In the genomic region with DNA sequence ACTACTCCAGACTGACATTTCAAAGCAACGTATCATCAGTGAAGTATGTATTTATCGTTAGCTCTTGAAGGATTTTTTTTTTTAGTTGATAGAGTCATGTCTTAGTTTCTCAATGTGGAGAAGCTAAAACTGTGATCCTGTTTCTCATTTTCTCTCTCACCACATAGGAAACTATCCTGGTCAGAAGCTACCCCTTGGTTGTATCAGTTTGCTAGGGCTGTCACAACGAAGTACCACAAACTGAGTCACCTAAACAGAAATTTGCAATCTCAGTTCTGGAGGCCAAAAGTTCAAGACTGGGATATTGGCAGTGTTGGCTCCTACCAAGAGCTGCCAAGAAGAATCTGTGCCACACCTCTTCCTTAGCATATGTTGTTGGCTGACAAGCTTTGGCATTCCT, we compare ENCODE assay signal across 1 cellular context.
TF ChIP-seq lines count a peak whose summit lies in the region.

No MANE protein-coding gene starts in this region.

TF ChIP-seq in GM12878, 131 proteins besides CTCF, POLR2A, EP300 and RAD21 (continued from another document):
- TF ChIP-seq, protein P1, sequence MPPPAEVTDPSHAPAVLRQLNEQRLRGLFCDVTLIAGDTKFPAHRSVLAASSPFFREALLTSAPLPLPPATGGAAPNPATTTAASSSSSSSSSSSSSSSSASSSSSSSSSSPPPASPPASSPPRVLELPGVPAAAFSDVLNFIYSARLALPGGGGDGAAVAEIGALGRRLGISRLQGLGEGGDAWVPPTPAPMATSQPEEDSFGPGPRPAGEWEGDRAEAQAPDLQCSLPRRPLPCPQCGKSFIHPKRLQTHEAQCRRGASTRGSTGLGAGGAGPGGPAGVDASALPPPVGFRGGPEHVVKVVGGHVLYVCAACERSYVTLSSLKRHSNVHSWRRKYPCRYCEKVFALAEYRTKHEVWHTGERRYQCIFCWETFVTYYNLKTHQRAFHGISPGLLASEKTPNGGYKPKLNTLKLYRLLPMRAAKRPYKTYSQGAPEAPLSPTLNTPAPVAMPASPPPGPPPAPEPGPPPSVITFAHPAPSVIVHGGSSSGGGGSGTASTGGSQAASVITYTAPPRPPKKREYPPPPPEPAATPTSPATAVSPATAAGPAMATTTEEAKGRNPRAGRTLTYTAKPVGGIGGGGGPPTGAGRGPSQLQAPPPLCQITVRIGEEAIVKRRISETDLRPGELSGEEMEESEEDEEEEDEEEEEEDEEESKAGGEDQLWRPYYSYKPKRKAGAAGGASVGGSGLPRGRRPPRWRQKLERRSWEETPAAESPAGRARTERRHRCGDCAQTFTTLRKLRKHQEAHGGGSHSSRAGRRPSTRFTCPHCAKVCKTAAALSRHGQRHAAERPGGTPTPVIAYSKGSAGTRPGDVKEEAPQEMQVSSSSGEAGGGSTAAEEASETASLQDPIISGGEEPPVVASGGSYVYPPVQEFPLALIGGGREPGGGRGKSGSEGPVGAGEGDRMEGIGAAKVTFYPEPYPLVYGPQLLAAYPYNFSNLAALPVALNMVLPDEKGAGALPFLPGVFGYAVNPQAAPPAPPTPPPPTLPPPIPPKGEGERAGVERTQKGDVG (CRISPR knock-in tag; IDR thresholded peaks at IDR 0.05): no peak
- TF ChIP-seq RCOR1 (conservative IDR thresholded peaks at IDR 0.05; ENCODE audit: low read depth, low read length) (no peak), YY1 (IDR thresholded peaks at IDR 0.05; ENCODE audit: low read depth, low read length) (no peak), KAT2A (conservative IDR thresholded peaks at IDR 0.05; ENCODE audit: control insufficient read depth, low read depth, low read length) (no peak), NFYA (IDR thresholded peaks at IDR 0.05; ENCODE audit: borderline replicate concordance, low read depth, low read length) (no peak), IKZF1 (conservative IDR thresholded peaks at IDR 0.05) (no peak)
- TF ChIP-seq, protein P2, sequence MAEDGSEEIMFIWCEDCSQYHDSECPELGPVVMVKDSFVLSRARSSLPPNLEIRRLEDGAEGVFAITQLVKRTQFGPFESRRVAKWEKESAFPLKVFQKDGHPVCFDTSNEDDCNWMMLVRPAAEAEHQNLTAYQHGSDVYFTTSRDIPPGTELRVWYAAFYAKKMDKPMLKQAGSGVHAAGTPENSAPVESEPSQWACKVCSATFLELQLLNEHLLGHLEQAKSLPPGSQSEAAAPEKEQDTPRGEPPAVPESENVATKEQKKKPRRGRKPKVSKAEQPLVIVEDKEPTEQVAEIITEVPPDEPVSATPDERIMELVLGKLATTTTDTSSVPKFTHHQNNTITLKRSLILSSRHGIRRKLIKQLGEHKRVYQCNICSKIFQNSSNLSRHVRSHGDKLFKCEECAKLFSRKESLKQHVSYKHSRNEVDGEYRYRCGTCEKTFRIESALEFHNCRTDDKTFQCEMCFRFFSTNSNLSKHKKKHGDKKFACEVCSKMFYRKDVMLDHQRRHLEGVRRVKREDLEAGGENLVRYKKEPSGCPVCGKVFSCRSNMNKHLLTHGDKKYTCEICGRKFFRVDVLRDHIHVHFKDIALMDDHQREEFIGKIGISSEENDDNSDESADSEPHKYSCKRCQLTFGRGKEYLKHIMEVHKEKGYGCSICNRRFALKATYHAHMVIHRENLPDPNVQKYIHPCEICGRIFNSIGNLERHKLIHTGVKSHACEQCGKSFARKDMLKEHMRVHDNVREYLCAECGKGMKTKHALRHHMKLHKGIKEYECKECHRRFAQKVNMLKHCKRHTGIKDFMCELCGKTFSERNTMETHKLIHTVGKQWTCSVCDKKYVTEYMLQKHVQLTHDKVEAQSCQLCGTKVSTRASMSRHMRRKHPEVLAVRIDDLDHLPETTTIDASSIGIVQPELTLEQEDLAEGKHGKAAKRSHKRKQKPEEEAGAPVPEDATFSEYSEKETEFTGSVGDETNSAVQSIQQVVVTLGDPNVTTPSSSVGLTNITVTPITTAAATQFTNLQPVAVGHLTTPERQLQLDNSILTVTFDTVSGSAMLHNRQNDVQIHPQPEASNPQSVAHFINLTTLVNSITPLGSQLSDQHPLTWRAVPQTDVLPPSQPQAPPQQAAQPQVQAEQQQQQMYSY (CRISPR knock-in tag; IDR thresholded peaks at IDR 0.05): no peak
